ENCODE assay signal across 1 cellular context in the genomic region with DNA sequence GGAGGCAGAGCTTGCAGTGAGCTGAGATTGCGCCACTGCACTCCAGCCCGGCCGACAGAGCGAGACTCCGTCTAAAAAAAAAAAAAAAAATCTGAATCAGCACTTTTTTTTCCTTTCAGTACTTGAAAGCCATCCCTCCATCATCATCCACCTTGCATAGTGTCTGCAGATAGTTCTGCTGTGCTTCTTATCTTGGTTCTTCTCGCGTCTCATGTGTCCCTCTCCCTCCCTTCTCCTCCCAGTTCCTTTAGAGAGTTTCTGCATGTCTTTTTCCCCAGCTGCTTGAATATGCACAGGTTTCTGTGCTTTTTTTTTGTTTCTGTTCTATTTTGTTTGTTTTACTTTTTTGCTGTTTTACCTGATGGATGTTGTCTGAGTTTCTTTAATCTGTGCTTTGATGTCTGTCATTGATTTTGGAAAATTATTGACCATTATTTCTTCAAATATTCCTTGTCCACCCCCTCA.
TF ChIP-seq lines count a peak whose summit lies in the region.

No MANE protein-coding gene starts in this region.

TF ChIP-seq in HEK293, 187 proteins besides CTCF, POLR2A, EP300 and RAD21 (continued from another document):
- TF ChIP-seq YY2 (tag by site-specific recombination; IDR thresholded peaks at IDR 0.05), result no peak
- no peak for TF ChIP-seq ZNF791 (tag by site-specific recombination; IDR thresholded peaks at IDR 0.05)
- no peak for TF ChIP-seq ZBTB21 (tag by site-specific recombination; IDR thresholded peaks at IDR 0.05)
- TF ChIP-seq ZNF140 (tag by site-specific recombination; IDR thresholded peaks at IDR 0.05), result no peak
- TF ChIP-seq ZXDB (tag by site-specific recombination; IDR thresholded peaks at IDR 0.05), result no peak
- TF ChIP-seq, protein P1, sequence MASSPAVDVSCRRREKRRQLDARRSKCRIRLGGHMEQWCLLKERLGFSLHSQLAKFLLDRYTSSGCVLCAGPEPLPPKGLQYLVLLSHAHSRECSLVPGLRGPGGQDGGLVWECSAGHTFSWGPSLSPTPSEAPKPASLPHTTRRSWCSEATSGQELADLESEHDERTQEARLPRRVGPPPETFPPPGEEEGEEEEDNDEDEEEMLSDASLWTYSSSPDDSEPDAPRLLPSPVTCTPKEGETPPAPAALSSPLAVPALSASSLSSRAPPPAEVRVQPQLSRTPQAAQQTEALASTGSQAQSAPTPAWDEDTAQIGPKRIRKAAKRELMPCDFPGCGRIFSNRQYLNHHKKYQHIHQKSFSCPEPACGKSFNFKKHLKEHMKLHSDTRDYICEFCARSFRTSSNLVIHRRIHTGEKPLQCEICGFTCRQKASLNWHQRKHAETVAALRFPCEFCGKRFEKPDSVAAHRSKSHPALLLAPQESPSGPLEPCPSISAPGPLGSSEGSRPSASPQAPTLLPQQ (tag by site-specific recombination; IDR thresholded peaks at IDR 0.05), result no peak
- TF ChIP-seq OSR2 (tag by site-specific recombination; IDR thresholded peaks at IDR 0.05), result no peak
- TF ChIP-seq, protein P2, sequence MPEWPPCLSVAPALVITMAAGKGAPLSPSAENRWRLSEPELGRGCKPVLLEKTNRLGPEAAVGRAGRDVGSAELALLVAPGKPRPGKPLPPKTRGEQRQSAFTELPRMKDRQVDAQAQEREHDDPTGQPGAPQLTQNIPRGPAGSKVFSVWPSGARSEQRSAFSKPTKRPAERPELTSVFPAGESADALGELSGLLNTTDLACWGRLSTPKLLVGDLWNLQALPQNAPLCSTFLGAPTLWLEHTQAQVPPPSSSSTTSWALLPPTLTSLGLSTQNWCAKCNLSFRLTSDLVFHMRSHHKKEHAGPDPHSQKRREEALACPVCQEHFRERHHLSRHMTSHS (tag by site-specific recombination; IDR thresholded peaks at IDR 0.05), result no peak
- TF ChIP-seq, protein P3, sequence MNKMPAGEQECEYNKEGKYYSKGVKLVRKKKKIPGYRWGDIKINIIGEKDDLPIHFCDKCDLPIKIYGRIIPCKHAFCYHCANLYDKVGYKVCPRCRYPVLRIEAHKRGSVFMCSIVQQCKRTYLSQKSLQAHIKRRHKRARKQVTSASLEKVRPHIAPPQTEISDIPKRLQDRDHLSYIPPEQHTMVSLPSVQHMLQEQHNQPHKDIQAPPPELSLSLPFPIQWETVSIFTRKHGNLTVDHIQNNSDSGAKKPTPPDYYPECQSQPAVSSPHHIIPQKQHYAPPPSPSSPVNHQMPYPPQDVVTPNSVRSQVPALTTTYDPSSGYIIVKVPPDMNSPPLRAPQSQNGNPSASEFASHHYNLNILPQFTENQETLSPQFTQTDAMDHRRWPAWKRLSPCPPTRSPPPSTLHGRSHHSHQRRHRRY (tag by site-specific recombination; IDR thresholded peaks at IDR 0.05), result no peak
